Comparison of ENCODE assay signal across 10 cellular contexts in the genomic region with DNA sequence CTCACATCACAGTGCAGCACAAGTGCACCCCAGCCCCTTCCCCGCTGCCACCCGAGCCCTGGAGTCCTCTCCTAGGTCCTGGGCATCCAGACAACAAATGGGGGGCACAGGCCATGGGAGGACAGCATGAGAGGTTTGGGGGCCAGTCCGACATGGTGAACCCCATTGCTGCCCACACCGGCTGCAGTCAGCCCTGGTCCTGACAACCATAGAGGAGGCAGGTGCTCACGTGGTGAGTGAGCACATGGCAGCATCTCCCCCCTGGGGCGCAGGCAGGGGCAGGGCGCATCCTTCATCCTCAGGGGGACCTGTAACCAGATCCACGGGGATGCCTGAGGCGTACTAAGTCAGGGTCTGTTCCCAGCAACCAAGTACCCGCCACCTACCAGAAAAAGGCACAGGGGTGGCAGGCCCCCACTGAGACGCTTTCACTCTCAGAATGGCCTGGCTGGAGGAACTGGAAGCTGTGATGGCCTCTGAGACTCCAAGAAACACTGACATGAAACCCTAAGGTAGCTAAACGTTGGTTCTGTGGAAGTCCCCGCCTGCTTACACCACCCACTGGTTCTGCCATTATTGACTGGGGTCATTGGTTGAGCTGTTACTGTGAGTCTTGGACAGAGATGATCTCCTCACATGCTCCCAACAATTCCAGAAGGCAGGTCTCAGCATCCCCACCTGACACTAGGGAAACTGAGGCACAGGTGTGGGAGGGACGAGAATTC. TPM values are rescaled to one million over a fixed set of nuclear protein-coding genes. Genes with fewer than 3 reads are reported as not detected.
A peak's percentile ranks its signal among the peaks of the same experiment; 100 is the strongest.
DNase-seq lines count a peak whose midpoint lies in the region; ATAC-seq and TF ChIP-seq lines count a peak whose summit lies in the region.
"Had no signal": no experiment of that assay in that cellular context is flagged by ENCODE, and none has a peak within 500 bp of the region (broad histone marks: within the 10 kb centered on the region; RNA-seq: fewer than 3 reads in every experiment).

No MANE protein-coding gene starts in this region.

- H3K36me3 ChIP-seq in OCI-LY7 (ENCODE audit: insufficient read depth, low read length) = no peaks in the 10 kb centered on the region
- H3K36me3 ChIP-seq in sigmoid colon = no peaks in the 10 kb centered on the region
- no peaks in the 10 kb centered on the region for H3K36me3 ChIP-seq in right atrium auricular region

- no peak overlapping the region for H3K4me3 ChIP-seq in OCI-LY7 (ENCODE audit: low read depth, low read length, poor library complexity, severe bottlenecking)
- H3K4me3 ChIP-seq in sigmoid colon = no peak overlapping the region
- H3K4me3 ChIP-seq in right atrium auricular region = no peak overlapping the region

- H3K79me2 ChIP-seq in OCI-LY7 (ENCODE audit: insufficient read depth, low read depth, low read length) = no peaks in the 10 kb centered on the region

- TF ChIP-seq CTCF in GM13976 (IDR thresholded peaks at IDR 0.05; ENCODE audit: borderline replicate concordance, control extremely low read depth, extremely low read depth, insufficient read depth, missing control alignments) (no peak), OCI-LY7 (conservative IDR thresholded peaks at IDR 0.05; ENCODE audit: low read length) (no peak), sigmoid colon (IDR thresholded peaks at IDR 0.05) (no peak), right atrium auricular region (IDR thresholded peaks at IDR 0.05) (no peak)

- H3K4me1 ChIP-seq in OCI-LY7 (ENCODE audit: insufficient read depth, low read length, poor library complexity, severe bottlenecking) = peaks cover 15% of the 10 kb centered on the region
- H3K4me1 ChIP-seq in sigmoid colon = peaks cover 0 to 29% (median 23%) of the 10 kb centered on the region in 4 donors
- H3K4me1 ChIP-seq in right atrium auricular region = peaks cover 0 to 39% of the 10 kb centered on the region in 2 donors

- WGBS in sigmoid colon, 2 donors = 75 to 76% methylated on average over 14 of the region's 14 CpGs

- no peaks in the 10 kb centered on the region for H3K9me2 ChIP-seq in OCI-LY7 (ENCODE audit: insufficient read depth, low read length)

- in situ Hi-C loops in GM13976 (cut with MboI; ENCODE audit: low sequenced_read_pairs, unreplicated experiment) = no loop called here

- DNase-seq in GM13976 (ENCODE audit: low spot score) = peak; percentile 80
- no peak for DNase-seq in OCI-LY7 (ENCODE audit: low spot score)
- peak; percentile 15 for DNase-seq in cerebellar cortex (ENCODE audit: low spot score)
- no peak for DNase-seq in sigmoid colon
- DNase-seq in NOMO-1 treated with DMSO at 0.1 percent for 48 hours (lab: John Stamatoyannopoulos, UW; ENCODE audit: unreplicated experiment) = no peak
- no peak for DNase-seq in sciatic nerve (ENCODE audit: low spot score)
- DNase-seq in right atrium auricular region (ENCODE audit: low spot score) = no peak

- POLR2A ChIA-PET in OCI-LY7 (lab: Charles Lee) = interaction anchor here (0.6 kb wide), 1 partner anchor 20 kb away, joined by 7 read pairs; no protein-coding TSS in a partner anchor

- H3K27ac ChIP-seq in OCI-LY7 (ENCODE audit: low read depth, low read length, poor library complexity, severe bottlenecking) (no peak overlapping the region), sigmoid colon (peak overlapping the region; percentile 25 to 56 (median 43)), right atrium auricular region (peak overlapping the region in 1 of 2 donors; percentile 67)

- no peak for ATAC-seq in sciatic nerve
- ATAC-seq in HG03025 (IDR thresholded peaks at IDR 0.05; ENCODE audit: low FRiP score, unreplicated experiment) = no peak

- peak overlapping the region; percentile 35; the same call in 1 of the 2 replicates for H3K4me2 ChIP-seq in OCI-LY7 (ENCODE audit: low read length)

- no TSS peak for BruUV-seq in OCI-LY7 (replicated peaks; lab: Mats Ljungman, UMichigan)

- H3K27me3 ChIP-seq in sigmoid colon = peaks cover 6 to 28% (median 26%) of the 10 kb centered on the region in 3 donors
- H3K27me3 ChIP-seq in right atrium auricular region = no peaks in the 10 kb centered on the region

- no peak overlapping the region for H2AFZ ChIP-seq in OCI-LY7 (ENCODE audit: low read length)

- no peaks in the 10 kb centered on the region for H3K9me3 ChIP-seq in OCI-LY7 (ENCODE audit: low read length)
- no peaks in the 10 kb centered on the region for H3K9me3 ChIP-seq in sigmoid colon
- no peaks in the 10 kb centered on the region for H3K9me3 ChIP-seq in right atrium auricular region

- no peaks in the 10 kb centered on the region for H4K20me1 ChIP-seq in OCI-LY7 (ENCODE audit: insufficient read depth, low read length)

- intact Hi-C loops in OCI-LY7 (cut with micrococcal nuclease; ENCODE audit: unreplicated experiment) = no loop called here
- intact Hi-C loops in sigmoid colon (cut with DNase I) = no loop called here
- intact Hi-C loops in sciatic nerve (cut with DNase I) = no loop called here

- CTCF ChIA-PET in OCI-LY7 (lab: Charles Lee; ENCODE audit: unreplicated experiment) = no interaction called here

- TF ChIP-seq EP300 in sigmoid colon (IDR thresholded peaks at IDR 0.05) = no peak

- no peak for TF ChIP-seq POLR2A in sigmoid colon (IDR thresholded peaks at IDR 0.05)

RNA-seq across cellular contexts. Expression of a gene that starts 6.5 kb away (rescaled TPM):
- total RNA-seq in OCI-LY7 (2014; rRNA removed; shearing (Covaris generic)) = 4.8 TPM in 1 of 2 replicates, not detected in the other
- total RNA-seq in OCI-LY7 (2022) = 0.32 TPM in 1 of 2 replicates, not detected in the other
- 10 to 100 TPM in 1 of 4 donors, 1 to 10 TPM in 3; 3.1 to 13.0 (median 3.9) TPM for total RNA-seq in sigmoid colon
- polyA plus RNA-seq in sigmoid colon = 10 to 100 TPM; 15.0 to 24.1 (median 20.4) TPM
- total RNA-seq in sciatic nerve = 23.2 TPM
- 1 to 10 TPM; 3.4 to 6.0 TPM for total RNA-seq in right atrium auricular region

RNA-seq across cellular contexts. Expression of a gene that starts 6.8 kb away (rescaled TPM):
- total RNA-seq in OCI-LY7 (2014; rRNA removed; shearing (Covaris generic)) = not detected in 2 replicates
- total RNA-seq in OCI-LY7 (2022) (not detected in 2 replicates), sigmoid colon (not detected), sciatic nerve (not detected), right atrium auricular region (not detected)
- polyA plus RNA-seq in sigmoid colon = under 1 TPM in 1 of 3 donors, not detected in 2; 0.58 TPM
- total RNA-seq: HT1080, pulmonary artery endothelial cell had no signal

RNA-seq across cellular contexts. Expression of a gene that starts 57.0 kb away (rescaled TPM):
- total RNA-seq in OCI-LY7 (2014; rRNA removed; shearing (Covaris generic)) = 63.6 and 65.0 TPM in 2 replicates
- 76.5 and 77.5 TPM in 2 replicates for total RNA-seq in OCI-LY7 (2022)
- total RNA-seq in sigmoid colon = 10 to 100 TPM; 28.5 to 51.0 (median 40.4) TPM
- 10 to 100 TPM; 19.8 to 39.4 (median 31.2) TPM for polyA plus RNA-seq in sigmoid colon
- total RNA-seq in sciatic nerve = 44.5 TPM
- 10 to 100 TPM; 30.0 to 31.3 TPM for total RNA-seq in right atrium auricular region

Comparison
In these comparisons a context has a peak if more than half of its experiments do, and no peak if none do; other contexts are left out.
1. DNase-seq: peak in GM13976 (single experiment) and cerebellar cortex (single experiment); none in OCI-LY7 (single experiment), sigmoid colon (single experiment), NOMO-1 treated with DMSO at 0.1 percent for 48 hours (single experiment), sciatic nerve (single experiment) and right atrium auricular region (single experiment).